ENCODE assay signal across 16 cellular contexts in the genomic region with DNA sequence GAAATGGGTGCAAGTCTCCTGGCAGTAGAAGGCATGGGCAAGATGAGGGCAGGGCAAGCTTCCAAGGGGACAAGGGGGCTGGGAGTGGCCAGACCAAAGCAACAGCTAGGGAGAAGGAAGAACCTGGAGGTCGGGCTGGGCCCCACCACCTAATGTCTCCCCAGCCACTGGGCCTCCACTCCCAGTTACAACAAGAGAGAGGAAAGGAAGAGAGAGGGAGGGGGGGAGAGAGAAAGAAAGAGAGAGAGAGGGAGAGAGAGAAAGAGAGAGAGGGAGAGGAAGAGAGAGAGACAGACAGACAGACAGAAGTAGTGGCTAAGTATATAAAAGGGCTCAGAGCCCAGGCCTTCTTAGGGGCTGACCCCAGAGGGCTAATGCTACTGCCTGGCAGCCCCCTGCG. TPM values are rescaled to one million over a fixed set of nuclear protein-coding genes. Genes with fewer than 3 reads are reported as not detected.
A peak's percentile ranks its signal among the peaks of the same experiment; 100 is the strongest.
DNase-seq lines count a peak whose midpoint lies in the region; ATAC-seq and TF ChIP-seq lines count a peak whose summit lies in the region.
"Had no signal": no experiment of that assay in that cellular context is flagged by ENCODE, and none has a peak within 500 bp of the region (broad histone marks: within the 10 kb centered on the region; RNA-seq: fewer than 3 reads in every experiment).

No MANE protein-coding gene starts in this region.

- DNase-seq in heart right ventricle (no peak), Right ventricle myocardium inferior (ENCODE audit: missing footprints) (no peak), upper lobe of right lung (no peak), MM.1S (no peak), activated gamma-delta T cell treated with Interleukin-2 at 50 U/mL for 16 hours (no peak)
- no peak for DNase-seq in activated naive CD8-positive, alpha-beta T cell treated with anti-CD3 and anti-CD28 coated beads for 36 hours
- DNase-seq: activated B cell treated with CpG ODN at 0.5 μM for 24 hours, DMS53, HCEC 1CT, mesendoderm, NCI-H1436, NCI-H510A, sigmoid colon had no signal

- peaks cover 30 to 92% (median 86%) of the 10 kb centered on the region in 9 donors for H3K4me1 ChIP-seq in heart right ventricle
- H3K4me1 ChIP-seq in upper lobe of right lung = peaks cover 81% of the 10 kb centered on the region
- peaks cover 3% of the 10 kb centered on the region; the same call in 1 of the 2 replicates for H3K4me1 ChIP-seq in MM.1S (ENCODE audit: low read length)

- H3K9me3 ChIP-seq in heart right ventricle (no peaks in the 10 kb centered on the region), upper lobe of right lung (no peaks in the 10 kb centered on the region), MM.1S (replicated peaks; ENCODE audit: insufficient read depth, low read length) (no peaks in the 10 kb centered on the region)
- H3K9me3 ChIP-seq: sigmoid colon had no signal

- H3K79me2 ChIP-seq in MM.1S (ENCODE audit: low read length) = peaks cover 20% of the 10 kb centered on the region

- H3K9ac ChIP-seq in MM.1S (ENCODE audit: low read length) = no peak overlapping the region
- H3K9ac ChIP-seq: KMS-11 had no signal

- H3K36me3 Mint-ChIP-seq in activated naive CD8-positive, alpha-beta T cell treated with anti-CD3 and anti-CD28 coated beads for 36 hours = peaks cover 22% of the 10 kb centered on the region

- H2AFZ ChIP-seq in MM.1S (ENCODE audit: low read length) = no peak overlapping the region

- 77 to 86% methylated on average over 2 of the region's 2 CpGs for WGBS in heart right ventricle, 2 donors

- H3K4me1 Mint-ChIP-seq in activated naive CD8-positive, alpha-beta T cell treated with anti-CD3 and anti-CD28 coated beads for 36 hours = peaks cover 39% of the 10 kb centered on the region

- peaks cover 0 to 59% (median 31%) of the 10 kb centered on the region in 9 donors for H3K36me3 ChIP-seq in heart right ventricle
- peaks cover 46% of the 10 kb centered on the region for H3K36me3 ChIP-seq in upper lobe of right lung
- 0 out of 2 replicates have a peak, but pooled peaks cover 2% of the 10 kb centered on the region for H3K36me3 ChIP-seq in MM.1S (replicated peaks; ENCODE audit: insufficient read depth, low read length)

- no peaks in the 10 kb centered on the region for H4K20me1 ChIP-seq in MM.1S (ENCODE audit: insufficient read depth, low read length)

- no peaks in the 10 kb centered on the region for H3K9me2 ChIP-seq in MM.1S (replicated peaks; ENCODE audit: insufficient read depth, low read length)

- ATAC-seq in heart right ventricle = no peak
- no peak for ATAC-seq in Right ventricle myocardium inferior
- ATAC-seq in upper lobe of right lung = no peak
- ATAC-seq in HG02981 (IDR thresholded peaks at IDR 0.05; ENCODE audit: unreplicated experiment) = no peak

- H3K27me3 ChIP-seq in heart right ventricle (no peaks in the 10 kb centered on the region), layer of hippocampus (ENCODE audit: control insufficient read depth, insufficient read depth, low read length) (no peaks in the 10 kb centered on the region), upper lobe of right lung (no peaks in the 10 kb centered on the region), MM.1S (replicated peaks; ENCODE audit: insufficient read depth, low read length) (no peaks in the 10 kb centered on the region)
- H3K27me3 ChIP-seq: sigmoid colon had no signal

- H3K9me3 Mint-ChIP-seq in activated naive CD8-positive, alpha-beta T cell treated with anti-CD3 and anti-CD28 coated beads for 36 hours = no peaks in the 10 kb centered on the region
- H3K9me3 Mint-ChIP-seq: activated B cell treated with CpG ODN at 0.5 μM for 24 hours had no signal

- H3K27ac ChIP-seq in heart right ventricle = peak overlapping the region in 9 of 10 donors; percentile 15 to 98 (median 36)
- peak overlapping the region; percentile 99 for H3K27ac ChIP-seq in layer of hippocampus (ENCODE audit: low read depth, low read length)
- peak overlapping the region; percentile 11 for H3K27ac ChIP-seq in upper lobe of right lung
- no peak overlapping the region for H3K27ac ChIP-seq in MM.1S (ENCODE audit: low read length)
- H3K27ac ChIP-seq: KMS-11, sigmoid colon had no signal

- TF ChIP-seq CTCF in heart right ventricle (IDR thresholded peaks at IDR 0.05) (no peak), upper lobe of right lung (IDR thresholded peaks at IDR 0.05) (no peak), MM.1S (IDR thresholded peaks at IDR 0.05; ENCODE audit: low read length) (no peak)

- H3K27ac Mint-ChIP-seq in activated naive CD8-positive, alpha-beta T cell treated with anti-CD3 and anti-CD28 coated beads for 36 hours = peak overlapping the region; percentile 75
- H3K27ac Mint-ChIP-seq: activated B cell treated with CpG ODN at 0.5 μM for 24 hours had no signal

- intact Hi-C loops in heart right ventricle (cut with DNase I) (loop anchor here in 2 of 10 donors (5.0 kb wide), 2 partner anchors 37 to 42 kb away; no protein-coding TSS in a partner anchor), Right ventricle myocardium inferior (cut with DNase I) (no loop called here), upper lobe of right lung (cut with DNase I) (no loop called here)

- H3K4me3 ChIP-seq in heart right ventricle (no peak overlapping the region), upper lobe of right lung (no peak overlapping the region), MM.1S (ENCODE audit: low read length) (no peak overlapping the region)
- H3K4me3 ChIP-seq: sigmoid colon had no signal

- no peak overlapping the region for H3K4me2 ChIP-seq in MM.1S (ENCODE audit: low read depth, low read length)
- H3K4me2 ChIP-seq: KMS-11 had no signal

- H3K27me3 Mint-ChIP-seq in activated naive CD8-positive, alpha-beta T cell treated with anti-CD3 and anti-CD28 coated beads for 36 hours = no peaks in the 10 kb centered on the region
- H3K27me3 Mint-ChIP-seq: activated B cell treated with CpG ODN at 0.5 μM for 24 hours had no signal

- no peaks in the 10 kb centered on the region; the same call in 1 of the 2 replicates for H3F3A ChIP-seq in MM.1S (ENCODE audit: insufficient read depth, low read length)

- H3K4me3 Mint-ChIP-seq in activated naive CD8-positive, alpha-beta T cell treated with anti-CD3 and anti-CD28 coated beads for 36 hours = no peak overlapping the region
- H3K4me3 Mint-ChIP-seq: activated B cell treated with CpG ODN at 0.5 μM for 24 hours had no signal

RNA-seq across cellular contexts. Expression of gene DUSP7, which starts 6.9 kb away (rescaled TPM):
- 10 to 100 TPM; 11.3 to 29.7 (median 15.8) TPM for total RNA-seq in heart right ventricle
- polyA plus RNA-seq in heart right ventricle = 10 to 100 TPM; 10.4 to 19.2 TPM
- total RNA-seq in Right ventricle myocardium inferior = 25.0 TPM
- 10 to 100 TPM; 21.7 to 22.0 TPM for total RNA-seq in activated naive CD8-positive, alpha-beta T cell treated with anti-CD3 and anti-CD28 coated beads for 36 hours
- 40.7 TPM for total RNA-seq in upper lobe of right lung

RNA-seq across cellular contexts. Expression of gene RPL29, which starts 53.8 kb away (rescaled TPM):
- 100 to 1,000 TPM; 505 to 754 (median 626) TPM for total RNA-seq in heart right ventricle
- polyA plus RNA-seq in heart right ventricle = 1,000 to 10,000 TPM; 1,450 to 1,915 TPM
- 677 TPM for total RNA-seq in Right ventricle myocardium inferior
- 1,000 to 10,000 TPM; 1,575 to 1,589 TPM for total RNA-seq in activated naive CD8-positive, alpha-beta T cell treated with anti-CD3 and anti-CD28 coated beads for 36 hours
- total RNA-seq in upper lobe of right lung = 810 TPM
